28 cellular contexts compared by ENCODE assay signal in the genomic region with DNA sequence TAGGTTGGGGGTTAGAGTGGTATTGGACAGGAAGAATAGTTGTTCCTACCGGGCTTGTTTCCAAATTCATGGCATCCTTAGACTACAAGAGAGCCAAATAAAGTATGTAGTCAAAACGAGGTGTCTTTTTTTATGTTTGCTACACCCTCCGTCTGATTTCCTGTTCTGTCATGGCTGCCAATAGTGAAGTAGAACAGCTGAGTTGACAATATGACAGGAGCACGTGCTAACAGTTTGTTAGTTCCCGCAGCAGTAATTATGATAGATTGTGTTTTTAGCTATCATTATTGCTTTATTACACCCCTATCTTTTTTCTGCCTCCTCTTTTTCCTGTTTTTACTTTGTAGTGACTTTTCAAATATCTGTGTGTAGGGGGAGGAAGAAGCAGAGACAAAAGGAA.
DNase-seq lines count a peak whose midpoint lies in the region; ATAC-seq and TF ChIP-seq lines count a peak whose summit lies in the region.
"Had no signal": no experiment of that assay in that cellular context is flagged by ENCODE, and none has a peak within 500 bp of the region (broad histone marks: within the 10 kb centered on the region; RNA-seq: fewer than 3 reads in every experiment).

No MANE protein-coding gene starts in this region.

- no peak overlapping the region for H3K4me3 Mint-ChIP-seq in glutamatergic neuron (ENCODE audit: unreplicated experiment)
- H3K4me3 Mint-ChIP-seq in natural killer cell treated with Interleukin-12 subunit alpha and Interleukin-12 subunit beta and Interleukin-15 and Interleukin-18, amount 100 ng/mL, for 72 hours = no peak overlapping the region
- H3K4me3 Mint-ChIP-seq: activated naive CD4-positive, alpha-beta T cell treated with anti-CD3 and anti-CD28 coated beads, Interleukin-2, amount 10 ng/mL, durations not matched to agents 7 days and 5 days; activated T-helper 17 cell treated with anti-CD3 and anti-CD28 coated beads, Interleukin-2, amount 50 U/mL, for 72 hours had no signal

- peaks cover 32% of the 10 kb centered on the region for H3K4me1 Mint-ChIP-seq in glutamatergic neuron (ENCODE audit: low read depth, unreplicated experiment)
- H3K4me1 Mint-ChIP-seq in natural killer cell treated with Interleukin-12 subunit alpha and Interleukin-12 subunit beta and Interleukin-15 and Interleukin-18, amount 100 ng/mL, for 72 hours (ENCODE audit: low read depth in 2 of 2) = no peaks in the 10 kb centered on the region
- H3K4me1 Mint-ChIP-seq: activated naive CD4-positive, alpha-beta T cell treated with anti-CD3 and anti-CD28 coated beads, Interleukin-2, amount 10 ng/mL, durations not matched to agents 7 days and 5 days; activated T-helper 17 cell treated with anti-CD3 and anti-CD28 coated beads, Interleukin-2, amount 50 U/mL, for 72 hours had no signal

- H3K36me3 Mint-ChIP-seq in glutamatergic neuron (ENCODE audit: unreplicated experiment) = no peaks in the 10 kb centered on the region
- no peaks in the 10 kb centered on the region for H3K36me3 Mint-ChIP-seq in natural killer cell treated with Interleukin-12 subunit alpha and Interleukin-12 subunit beta and Interleukin-15 and Interleukin-18, amount 100 ng/mL, for 72 hours
- H3K36me3 Mint-ChIP-seq: activated naive CD4-positive, alpha-beta T cell treated with anti-CD3 and anti-CD28 coated beads, Interleukin-2, amount 10 ng/mL, durations not matched to agents 7 days and 5 days had no signal

- TF ChIP-seq CTCF in A673 (conservative IDR thresholded peaks at IDR 0.05; ENCODE audit: low read depth, low read length) (no peak), glutamatergic neuron (IDR thresholded peaks at IDR 0.05; ENCODE audit: partially characterized antibody, unreplicated experiment) (no peak)

- no peak overlapping the region for H3K27ac ChIP-seq in A673 (ENCODE audit: low read depth, low read length, poor library complexity, severe bottlenecking)
- H3K27ac ChIP-seq: esophagus squamous epithelium, foreskin keratinocyte, heart left ventricle, HL-60, KMS-11, thyroid gland, vagina, VCaP had no signal

- H3K27me3 ChIP-seq in A673 (replicated peaks; ENCODE audit: insufficient read depth, low read depth, low read length, poor library complexity) = no peaks in the 10 kb centered on the region
- H3K27me3 ChIP-seq: esophagus squamous epithelium, foreskin keratinocyte, heart left ventricle, MG63, thyroid gland, vagina had no signal

- H3K36me3 ChIP-seq in A673 (ENCODE audit: insufficient read depth, low read length, poor library complexity, severe bottlenecking) = no peaks in the 10 kb centered on the region
- H3K36me3 ChIP-seq: esophagus squamous epithelium, heart left ventricle, MG63, thyroid gland, vagina had no signal

- no TSS peak for BruUV-seq in A673 (replicated peaks; lab: Mats Ljungman, UMichigan)

- H3K4me3 ChIP-seq in A673 (ENCODE audit: low read depth, low read length, poor library complexity, severe bottlenecking) = no peak overlapping the region
- H3K4me3 ChIP-seq: esophagus squamous epithelium, heart left ventricle, MG63, thyroid gland, vagina had no signal

- POLR2A ChIA-PET in A673 (lab: Charles Lee; ENCODE audit: low non-redundant PET) = no interaction called here

- ATAC-seq in natural killer cell treated with Interleukin-12 subunit alpha and Interleukin-12 subunit beta and Interleukin-15 and Interleukin-18, amount 100 ng/mL, for 72 hours = no peak
- ATAC-seq in HG03442 (IDR thresholded peaks at IDR 0.05; ENCODE audit: unreplicated experiment) = no peak
- ATAC-seq: activated T-helper 17 cell treated with anti-CD3 and anti-CD28 coated beads, Interleukin-2, amount 50 U/mL, for 72 hours; foreskin keratinocyte; heart left ventricle; left ventricle myocardium superior; Right ventricle myocardium inferior had no signal

- H3K9me3 ChIP-seq in A673 (ENCODE audit: low read depth, low read length, poor library complexity, severe bottlenecking) = no peaks in the 10 kb centered on the region
- H3K9me3 ChIP-seq: esophagus squamous epithelium, heart left ventricle, MG63, thyroid gland, vagina had no signal

- H3K4me1 ChIP-seq in A673 (ENCODE audit: insufficient read depth, low read length, poor library complexity, severe bottlenecking) = peaks cover 23% of the 10 kb centered on the region
- H3K4me1 ChIP-seq: esophagus squamous epithelium, foreskin keratinocyte, heart left ventricle, thyroid gland, vagina had no signal

- H3K27me3 Mint-ChIP-seq in glutamatergic neuron (ENCODE audit: unreplicated experiment) = no peaks in the 10 kb centered on the region
- H3K27me3 Mint-ChIP-seq in natural killer cell treated with Interleukin-12 subunit alpha and Interleukin-12 subunit beta and Interleukin-15 and Interleukin-18, amount 100 ng/mL, for 72 hours = no peaks in the 10 kb centered on the region
- H3K27me3 Mint-ChIP-seq: activated naive CD4-positive, alpha-beta T cell treated with anti-CD3 and anti-CD28 coated beads, Interleukin-2, amount 10 ng/mL, durations not matched to agents 7 days and 5 days; activated T-helper 17 cell treated with anti-CD3 and anti-CD28 coated beads, Interleukin-2, amount 50 U/mL, for 72 hours had no signal

- CTCF ChIA-PET in A673 (lab: Charles Lee) = no interaction called here

- no peaks in the 10 kb centered on the region for H3K9me3 Mint-ChIP-seq in glutamatergic neuron (ENCODE audit: unreplicated experiment)
- H3K9me3 Mint-ChIP-seq in natural killer cell treated with Interleukin-12 subunit alpha and Interleukin-12 subunit beta and Interleukin-15 and Interleukin-18, amount 100 ng/mL, for 72 hours = peaks cover 7% of the 10 kb centered on the region

- intact Hi-C loops in A673 (cut with micrococcal nuclease; ENCODE audit: unreplicated experiment) = no loop called here

- DNase-seq in A673 (ENCODE audit: low spot score) = peak; percentile 48
- DNase-seq in NCI-H1092 treated with DMSO at 0.1 percent for 48 hours (lab: John Stamatoyannopoulos, UW) = peak; percentile 86
- DNase-seq in NCI-H748 treated with DMSO at 0.1 percent for 48 hours (lab: John Stamatoyannopoulos, UW) = peak; percentile 20
- DNase-seq in glutamatergic neuron = no peak
- no peak for DNase-seq in A172 (ENCODE audit: low spot score)
- no peak for DNase-seq in NCI-H187 (lab: John Stamatoyannopoulos, UW)
- no peak for DNase-seq in natural killer cell treated with Interleukin-12 subunit alpha and Interleukin-12 subunit beta and Interleukin-15 and Interleukin-18, amount 100 ng/mL, for 72 hours (ENCODE audit: low spot score)
- DNase-seq: activated CD4-positive, alpha-beta T cell treated with anti-CD3 and anti-CD28 coated beads for 4 hours; activated naive CD4-positive, alpha-beta T cell treated with anti-CD3 and anti-CD28 coated beads, Interleukin-2, amount 10 ng/mL, durations not matched to agents 7 days and 5 days; esophagus squamous epithelium; foreskin keratinocyte; heart left ventricle; islet precursor cell; left ventricle myocardium superior; MG63; NCI-H1417 treated with DMSO at 0.1 percent for 48 hours; NCI-H510A; stimulated activated CD4-positive, alpha-beta T cell treated with anti-CD3 and anti-CD28 coated beads, Interleukin-4, amount 100 ng/mL, for 24 hours; SW 1271; T-helper 9 cell; thyroid gland had no signal

- peak overlapping the region; percentile 40 for H3K27ac Mint-ChIP-seq in glutamatergic neuron (ENCODE audit: unreplicated experiment)
- H3K27ac Mint-ChIP-seq in natural killer cell treated with Interleukin-12 subunit alpha and Interleukin-12 subunit beta and Interleukin-15 and Interleukin-18, amount 100 ng/mL, for 72 hours = no peak overlapping the region
- H3K27ac Mint-ChIP-seq: activated naive CD4-positive, alpha-beta T cell treated with anti-CD3 and anti-CD28 coated beads, Interleukin-2, amount 10 ng/mL, durations not matched to agents 7 days and 5 days; activated T-helper 17 cell treated with anti-CD3 and anti-CD28 coated beads, Interleukin-2, amount 50 U/mL, for 72 hours had no signal

Comparison
In these comparisons a context has a peak if more than half of its experiments do, and no peak if none do; other contexts are left out.
1. DNase-seq: peak in A673 (single experiment), NCI-H1092 treated with DMSO at 0.1 percent for 48 hours (single experiment) and NCI-H748 treated with DMSO at 0.1 percent for 48 hours (single experiment); none in glutamatergic neuron (single experiment), A172 (single experiment), NCI-H187 (0 of 2) and natural killer cell treated with Interleukin-12 subunit alpha and Interleukin-12 subunit beta and Interleukin-15 and Interleukin-18, amount 100 ng/mL, for 72 hours (single experiment).